ENCODE assay signal across 1 cellular context in genomic region chr1:15420853-15421465, GRCh38.
TF ChIP-seq lines count a peak whose summit lies in the region.

No MANE protein-coding gene starts in this region.

TF ChIP-seq in HepG2, 621 proteins besides CTCF, POLR2A, EP300 and RAD21 (continues in another document):
- TF ChIP-seq NR2F2 (IDR thresholded peaks at IDR 0.05; ENCODE audit: borderline replicate concordance, low read depth) (peak; percentile 71), NCOA2 (CRISPR knock-in tag; IDR thresholded peaks at IDR 0.05) (peak; percentile 55), SALL1 (CRISPR knock-in tag; IDR thresholded peaks at IDR 0.05) (peak; percentile 79), TCF7 (IDR thresholded peaks at IDR 0.05; ENCODE audit: low read depth) (peak; percentile 67), ESRRA (CRISPR knock-in tag; IDR thresholded peaks at IDR 0.05; ENCODE audit: low read depth) (no peak), IRF2 (CRISPR knock-in tag; IDR thresholded peaks at IDR 0.05) (peak; percentile 69; the same call in 1 of the 2 replicates), RERE (CRISPR knock-in tag; IDR thresholded peaks at IDR 0.05; ENCODE audit: low read depth) (no peak), SMC3 (IDR thresholded peaks at IDR 0.05; ENCODE audit: low read length) (peak; percentile 75), ATF4 (CRISPR knock-in tag; IDR thresholded peaks at IDR 0.05) (peak in 1 of 2 experiments; percentile 44; a peak in 1 of 4 replicates), KDM2A (CRISPR knock-in tag; IDR thresholded peaks at IDR 0.05; ENCODE audit: borderline replicate concordance, low read depth) (peak; percentile 41; the same call in 1 of the 2 replicates), ZNF326 (CRISPR knock-in tag; IDR thresholded peaks at IDR 0.05; ENCODE audit: borderline replicate concordance) (no peak), ZNF816 (CRISPR knock-in tag; IDR thresholded peaks at IDR 0.05; ENCODE audit: borderline replicate concordance) (no peak), IKZF5 (CRISPR knock-in tag; IDR thresholded peaks at IDR 0.05) (peak; percentile 70; the same call in 1 of the 2 replicates), KDM5A (IDR thresholded peaks at IDR 0.05; ENCODE audit: borderline replicate concordance, low read length) (no peak), ZSCAN21 (CRISPR knock-in tag; IDR thresholded peaks at IDR 0.05; ENCODE audit: borderline replicate concordance) (peak; percentile 44; the same call in 1 of the 2 replicates), CBFB (CRISPR knock-in tag; IDR thresholded peaks at IDR 0.05) (peak; percentile 94), NCOR1 (IDR thresholded peaks at IDR 0.05; ENCODE audit: borderline replicate concordance, low read length) (0 out of 2 replicates have a peak, but pooled peaks have one; percentile 36), PAF1 (CRISPR knock-in tag; IDR thresholded peaks at IDR 0.05) (no peak), ZBTB25 (CRISPR knock-in tag; IDR thresholded peaks at IDR 0.05) (0 out of 2 replicates have a peak, but pooled peaks have one; percentile 20), LCORL (IDR thresholded peaks at IDR 0.05) (no peak), LCORL (CRISPR knock-in tag; IDR thresholded peaks at IDR 0.05) (0 out of 2 replicates have a peak, but pooled peaks have one; percentile 23), ZNF687 (CRISPR knock-in tag; IDR thresholded peaks at IDR 0.05) (peak; percentile 62), ZFP82 (CRISPR knock-in tag; IDR thresholded peaks at IDR 0.05; ENCODE audit: borderline replicate concordance) (0 out of 2 replicates have a peak, but pooled peaks have one; percentile 35), STAG1 (CRISPR knock-in tag; IDR thresholded peaks at IDR 0.05) (peak; percentile 59), HNF1B (CRISPR knock-in tag; IDR thresholded peaks at IDR 0.05) (0 out of 2 replicates have a peak, but pooled peaks have one; percentile 30), THYN1 (CRISPR knock-in tag; IDR thresholded peaks at IDR 0.05; ENCODE audit: borderline replicate concordance, low read depth) (no peak), RXRA (CRISPR knock-in tag; IDR thresholded peaks at IDR 0.05) (peak; percentile 69), ARID5B (CRISPR knock-in tag; IDR thresholded peaks at IDR 0.05) (peak; percentile 65), ZBTB7B (CRISPR knock-in tag; IDR thresholded peaks at IDR 0.05) (peak; percentile 55; the same call in 1 of the 2 replicates), ZMYM3 (CRISPR knock-in tag; IDR thresholded peaks at IDR 0.05) (peak; percentile 55), ELF3 (CRISPR knock-in tag; IDR thresholded peaks at IDR 0.05) (peak; percentile 65; the same call in 1 of the 2 replicates), GATAD2A (CRISPR knock-in tag; IDR thresholded peaks at IDR 0.05) (peak; percentile 62), XRCC5 (optimal IDR thresholded peaks at IDR 0.05; ENCODE audit: low read length) (peak; percentile 39), MED1 (CRISPR knock-in tag; IDR thresholded peaks at IDR 0.05) (peak; percentile 55; the same call in 1 of the 2 replicates), ZNF574 (CRISPR knock-in tag; IDR thresholded peaks at IDR 0.05) (peak; percentile 51; the same call in 1 of the 2 replicates), MIER3 (CRISPR knock-in tag; IDR thresholded peaks at IDR 0.05; ENCODE audit: borderline replicate concordance) (0 out of 2 replicates have a peak, but pooled peaks have one; percentile 44), FOXK1 (CRISPR knock-in tag; IDR thresholded peaks at IDR 0.05; ENCODE audit: borderline replicate concordance, low read depth) (0 out of 2 replicates have a peak, but pooled peaks have one; percentile 15)
